Comparison of ENCODE assay signal across 8 cellular contexts in genomic region chr2:218216674-218217365, GRCh38. TPM values are rescaled to one million over a fixed set of nuclear protein-coding genes. Genes with fewer than 3 reads are reported as not detected.
DNase-seq lines count a peak whose midpoint lies in the region; ATAC-seq and TF ChIP-seq lines count a peak whose summit lies in the region.

TSS of gene ARPC2 (plus strand) at chr2:218217189. CDS start at chr2:218217471, 282 bp downstream.

- peaks cover 14 to 45% (median 30%) of the 10 kb centered on the region in 3 donors for H3K27me3 Mint-ChIP-seq in immature natural killer cell (ENCODE audit: low read depth in 3 of 3)

- no peaks in the 10 kb centered on the region for H3K36me3 ChIP-seq in smooth muscle cell (ENCODE audit: low read depth)

- peaks cover 46% of the 10 kb centered on the region for H4K20me1 ChIP-seq in smooth muscle cell (ENCODE audit: low read depth)

- peaks cover 5 to 9% (median 7%) of the 10 kb centered on the region in 3 donors for H3K36me3 Mint-ChIP-seq in immature natural killer cell

- peak; percentile 76 for ATAC-seq in HG03175 (IDR thresholded peaks at IDR 0.05; ENCODE audit: unreplicated experiment)

- peaks cover 28% of the 10 kb centered on the region for H3K4me1 ChIP-seq in smooth muscle cell (ENCODE audit: low read depth)

- peak within 1 kb of the TSS; percentile 99 for H3K4me3 ChIP-seq in smooth muscle cell

- in situ Hi-C loops in GM18951 (cut with MboI; ENCODE audit: low sequenced_read_pairs, unreplicated experiment), result no loop called here

- H3K4me2 ChIP-seq in smooth muscle cell, result peak within 1 kb of the TSS; percentile 96

- H3K27me3 ChIP-seq in smooth muscle cell (ENCODE audit: low read depth), result no peaks in the 10 kb centered on the region

- H3K79me2 ChIP-seq in smooth muscle cell (ENCODE audit: low read depth), result peaks cover 48% of the 10 kb centered on the region

- peaks cover 45 to 54% of the 10 kb centered on the region in 2 donors for H3K4me1 Mint-ChIP-seq in immature natural killer cell

- H3K9ac ChIP-seq in smooth muscle cell (ENCODE audit: low read depth), result peak within 1 kb of the TSS; percentile 97

- peaks cover 0 to 1% (median 0%) of the 10 kb centered on the region in 6 donors for H3K9me3 Mint-ChIP-seq in immature natural killer cell

- peak within 1 kb of the TSS; percentile 78 for H2AFZ ChIP-seq in smooth muscle cell (ENCODE audit: low read depth)

- TF ChIP-seq POLR2A in GM18951 (IDR thresholded peaks at IDR 0.05; ENCODE audit: extremely low read depth, insufficient read depth, insufficient read length), result peak; percentile 83

- WGBS in smooth muscle cell (ENCODE audit: low lambda C conversion rate), result under 1% methylated on average over 31 of the region's 60 CpGs

- peak within 1 kb of the TSS; percentile 90 to 99 (median 97) for H3K4me3 Mint-ChIP-seq in immature natural killer cell

- no peaks in the 10 kb centered on the region for H3K9me3 ChIP-seq in smooth muscle cell (replicated peaks; ENCODE audit: low read depth)

- peak within 1 kb of the TSS; percentile 94 to 100 (median 99) for H3K27ac Mint-ChIP-seq in immature natural killer cell

- no peak for TF ChIP-seq CTCF in smooth muscle cell (IDR thresholded peaks at IDR 0.05; ENCODE audit: borderline replicate concordance, insufficient read depth, poor library complexity, severe bottlenecking)

- DNase-seq in AG08395 (ENCODE audit: low spot score), result peak; percentile 97
- peak; percentile 80 for DNase-seq in NCI-H345 treated with DMSO at 0.1 percent for 48 hours (lab: John Stamatoyannopoulos, UW; ENCODE audit: unreplicated experiment)
- peak; percentile 85 to 93 (median 90) for DNase-seq in activated CD4-positive, CD25-positive, alpha-beta regulatory T cell (lab: John Stamatoyannopoulos, UW)
- DNase-seq in caudate nucleus (lab: John Stamatoyannopoulos, UW), result peak in 60 of 61 donors; percentile 35 to 95 (median 89)
- DNase-seq in immature natural killer cell, result peak; percentile 98 to 99 (median 98)
- DNase-seq in smooth muscle cell (lab: John Stamatoyannopoulos, UW; ENCODE audit: unreplicated experiment), result peak; percentile 84

- peaks cover 15% of the 10 kb centered on the region for H3F3A ChIP-seq in smooth muscle cell (ENCODE audit: low read depth)

- H3K27ac ChIP-seq in caudate nucleus (ENCODE audit: low read depth, low read length), result peak within 1 kb of the TSS; percentile 95
- H3K27ac ChIP-seq in smooth muscle cell (ENCODE audit: low read depth), result peak within 1 kb of the TSS; percentile 97

RNA-seq across cellular contexts. Expression of gene ARPC2, which starts in this region (rescaled TPM):
- polyA plus RNA-seq in immature natural killer cell, result 1,000 to 10,000 TPM; 1,394 to 2,060 (median 1,454) TPM
- total RNA-seq in smooth muscle cell, result 645 and 653 TPM in 2 replicates
- 858 and 872 TPM in 2 replicates for polyA plus RNA-seq in smooth muscle cell

Comparison
In these comparisons a context has a peak if more than half of its experiments do, and no peak if none do; other contexts are left out.
1. Peak in every context shown above with its lines: DNase-seq, ATAC-seq, H3K4me3 ChIP-seq and H3K27ac ChIP-seq.